8 cellular contexts compared by ENCODE assay signal in the genomic region with DNA sequence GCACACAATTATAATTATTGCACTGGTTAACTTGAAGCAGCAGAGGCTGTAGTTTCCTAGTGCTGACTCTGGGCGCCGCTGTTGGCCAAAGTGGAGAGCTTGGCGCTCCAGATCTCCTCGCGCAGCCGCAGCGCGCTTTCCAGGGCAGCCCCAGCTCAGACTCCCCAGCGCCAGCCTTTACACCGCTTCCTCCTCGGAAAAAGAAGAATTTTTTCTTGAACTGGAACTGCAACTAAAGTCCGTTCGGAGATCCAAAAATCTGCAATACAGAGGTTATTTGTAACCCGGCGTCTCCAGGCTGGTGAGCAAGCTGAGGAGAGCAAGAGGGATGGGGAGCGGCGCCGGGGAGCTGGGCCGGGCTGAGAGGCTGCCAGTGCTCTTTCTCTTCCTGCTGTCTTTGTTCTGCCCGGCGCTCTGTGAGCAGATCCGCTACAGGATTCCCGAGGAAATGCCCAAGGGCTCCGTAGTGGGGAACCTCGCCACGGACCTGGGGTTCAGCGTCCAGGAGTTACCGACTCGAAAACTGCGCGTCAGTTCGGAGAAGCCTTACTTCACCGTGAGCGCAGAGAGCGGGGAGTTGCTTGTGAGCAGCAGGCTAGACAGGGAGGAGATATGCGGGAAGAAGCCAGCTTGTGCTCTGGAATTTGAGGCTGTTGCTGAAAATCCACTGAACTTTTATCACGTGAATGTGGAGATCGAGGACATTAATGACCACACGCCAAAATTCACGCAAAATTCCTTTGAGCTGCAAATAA. TPM values are rescaled to one million over a fixed set of nuclear protein-coding genes. Genes with fewer than 3 reads are reported as not detected.
DNase-seq lines count a peak whose midpoint lies in the region; ATAC-seq and TF ChIP-seq lines count a peak whose summit lies in the region.
"Not testable (repeated sequence)": the region's sequence is repeated elsewhere in the genome, so short reads cannot be mapped to it uniquely, and the experiment has no call there.

A gene (plus strand): TSS at position 142 of the 755 bp plus-strand sequence. CDS start 187 bp downstream, at position 329.

- TF ChIP-seq CTCF in CD4-positive, alpha-beta T cell (IDR thresholded peaks at IDR 0.05); activated B cell treated with CpG ODN at 0.5 μM for 24 hours (IDR thresholded peaks at IDR 0.05): not testable (repeated sequence)
- TF ChIP-seq CTCF in cardiac fibroblast (IDR thresholded peaks at IDR 0.05; ENCODE audit: low read depth, low read length) = peak; percentile 62

- not testable (repeated sequence) for H3K27ac Mint-ChIP-seq in CD4-positive, alpha-beta T cell; activated B cell treated with CpG ODN at 0.5 μM for 24 hours

- peak within 1 kb of the TSS; percentile 16 to 42 for H3K4me3 ChIP-seq in cardiac fibroblast (replicated peaks in 1 of 2; ENCODE audit: low read depth in 2 of 2, low read length in 2 of 2)
- H3K4me3 ChIP-seq in muscle layer of duodenum (ENCODE audit: low read depth in 1 of 2, low read length in 2 of 2) = peak within 1 kb of the TSS; percentile 38 to 73

- H3K36me3 ChIP-seq in muscle layer of duodenum (ENCODE audit: control insufficient read depth in 1 of 2, insufficient read depth in 2 of 2, low read length in 2 of 2) = not testable (repeated sequence)

- peak in 1 of 10 experiments; percentile 13 for DNase-seq in CD4-positive, alpha-beta T cell
- DNase-seq in activated B cell treated with CpG ODN at 0.5 μM for 24 hours, left cardiac atrium: not testable (repeated sequence)
- DNase-seq in cardiac fibroblast (ENCODE audit: low read depth in 2 of 2) = peak; percentile 52 to 69
- DNase-seq in stimulated activated CD8-positive, alpha-beta memory T cell treated with anti-CD3 and anti-CD28 coated beads, Interleukin-4, amount 100 ng/mL, for 48 hours = peak; percentile 41

- POLR2A ChIA-PET in CD4-positive, alpha-beta T cell (lab: Charles Lee); activated B cell treated with CpG ODN at 0.5 μM for 24 hours (lab: Charles Lee): not testable (repeated sequence)

- not testable (repeated sequence) for H3K4me1 ChIP-seq in muscle layer of duodenum (ENCODE audit: control insufficient read depth in 1 of 2, insufficient read depth in 2 of 2, low read length in 2 of 2)

- peak; percentile 44 for ATAC-seq in CD4-positive, alpha-beta T cell (ENCODE audit: poor library complexity)
- ATAC-seq in GM19463 (IDR thresholded peaks at IDR 0.05; ENCODE audit: unreplicated experiment) = peak; percentile 56
- peak; percentile 54 for ATAC-seq in HG03378 (IDR thresholded peaks at IDR 0.05; ENCODE audit: unreplicated experiment)
- peak; percentile 65 for ATAC-seq in activated B cell treated with CpG ODN at 0.5 μM for 24 hours (ENCODE audit: low read depth)
- ATAC-seq in left cardiac atrium = peak; percentile 76 to 85

- not testable (repeated sequence) for H3K4me3 Mint-ChIP-seq in CD4-positive, alpha-beta T cell
- H3K4me3 Mint-ChIP-seq in activated B cell treated with CpG ODN at 0.5 μM for 24 hours = peak within 1 kb of the TSS; percentile 58

- peaks cover 29% of the 10 kb centered on the region for H3K9me3 Mint-ChIP-seq in CD4-positive, alpha-beta T cell
- H3K9me3 Mint-ChIP-seq in activated B cell treated with CpG ODN at 0.5 μM for 24 hours = peaks cover 24% of the 10 kb centered on the region

- H3K36me3 Mint-ChIP-seq in CD4-positive, alpha-beta T cell (ENCODE audit: low read depth) = peaks cover 31% of the 10 kb centered on the region
- H3K36me3 Mint-ChIP-seq in activated B cell treated with CpG ODN at 0.5 μM for 24 hours (ENCODE audit: low read depth) = not testable (repeated sequence)

- H3K4me1 Mint-ChIP-seq in CD4-positive, alpha-beta T cell (ENCODE audit: low read depth); activated B cell treated with CpG ODN at 0.5 μM for 24 hours: not testable (repeated sequence)

- intact Hi-C loops in CD4-positive, alpha-beta T cell (cut with DNase I, micrococcal nuclease); activated B cell treated with CpG ODN at 0.5 μM for 24 hours (cut with micrococcal nuclease); left cardiac atrium (cut with DNase I): not testable (repeated sequence)

- peaks cover 91% of the 10 kb centered on the region for H3K27me3 Mint-ChIP-seq in CD4-positive, alpha-beta T cell
- H3K27me3 Mint-ChIP-seq in activated B cell treated with CpG ODN at 0.5 μM for 24 hours = peaks cover 63% of the 10 kb centered on the region

- peaks cover 88% of the 10 kb centered on the region for H3K27me3 ChIP-seq in CD4-positive, alpha-beta T cell (ENCODE audit: control insufficient read depth, insufficient read depth, low read length)
- not testable (repeated sequence) for H3K27me3 ChIP-seq in muscle layer of duodenum (ENCODE audit: low read depth, low read length)

- H3K27ac ChIP-seq in CD4-positive, alpha-beta T cell (ENCODE audit: low read depth, low read length); muscle layer of duodenum (ENCODE audit: low read length): not testable (repeated sequence)

- H3K9me3 ChIP-seq in CD4-positive, alpha-beta T cell (ENCODE audit: control insufficient read depth, low read length) = peaks cover 72% of the 10 kb centered on the region
- H3K9me3 ChIP-seq in muscle layer of duodenum (ENCODE audit: control insufficient read depth in 1 of 2, low read length in 2 of 2) = peaks cover 69 to 94% of the 10 kb centered on the region in 2 donors

- CTCF ChIA-PET in CD4-positive, alpha-beta T cell (lab: Charles Lee) = interaction anchor here (1.5 to 2.2 kb wide), 3 partner anchors 68 to 231 kb away, joined by 3 to 7 read pairs (median 3); a partner anchor contains a TSS
- CTCF ChIA-PET in activated B cell treated with CpG ODN at 0.5 μM for 24 hours (lab: Charles Lee) = interaction anchor here (1.1 kb wide), 1 partner anchor 170 kb away, joined by 4 read pairs; no protein-coding TSS in a partner anchor

RNA-seq across cellular contexts. Expression of the gene that starts here (rescaled TPM):
- total RNA-seq in CD4-positive, alpha-beta T cell = not detected
- total RNA-seq in activated B cell treated with CpG ODN at 0.5 μM for 24 hours = 0.91 and 1.2 TPM in 2 replicates
- total RNA-seq in left cardiac atrium = 1 to 10 TPM; 4.4 to 4.5 TPM

Comparison
In these comparisons a context has a peak if more than half of its experiments do, and no peak if none do; other contexts are left out.
1. Peak in ATAC-seq in CD4-positive, alpha-beta T cell; RNA of the gene not detected or under 1 TPM.